2 cellular contexts compared by ENCODE assay signal in genomic region chr6:1096967-1097765, GRCh38.
TF ChIP-seq lines count a peak whose summit lies in the region.

No MANE protein-coding gene starts in this region.

TF ChIP-seq in GM23338, 12 proteins besides CTCF, POLR2A, EP300 and RAD21:
- no peak for TF ChIP-seq EZH2phosphoT487 (IDR thresholded peaks at IDR 0.05; ENCODE audit: unreplicated experiment)
- TF ChIP-seq ZNF114 (CRISPR knock-in tag; IDR thresholded peaks at IDR 0.05), result no peak
- TF ChIP-seq, protein P1, sequence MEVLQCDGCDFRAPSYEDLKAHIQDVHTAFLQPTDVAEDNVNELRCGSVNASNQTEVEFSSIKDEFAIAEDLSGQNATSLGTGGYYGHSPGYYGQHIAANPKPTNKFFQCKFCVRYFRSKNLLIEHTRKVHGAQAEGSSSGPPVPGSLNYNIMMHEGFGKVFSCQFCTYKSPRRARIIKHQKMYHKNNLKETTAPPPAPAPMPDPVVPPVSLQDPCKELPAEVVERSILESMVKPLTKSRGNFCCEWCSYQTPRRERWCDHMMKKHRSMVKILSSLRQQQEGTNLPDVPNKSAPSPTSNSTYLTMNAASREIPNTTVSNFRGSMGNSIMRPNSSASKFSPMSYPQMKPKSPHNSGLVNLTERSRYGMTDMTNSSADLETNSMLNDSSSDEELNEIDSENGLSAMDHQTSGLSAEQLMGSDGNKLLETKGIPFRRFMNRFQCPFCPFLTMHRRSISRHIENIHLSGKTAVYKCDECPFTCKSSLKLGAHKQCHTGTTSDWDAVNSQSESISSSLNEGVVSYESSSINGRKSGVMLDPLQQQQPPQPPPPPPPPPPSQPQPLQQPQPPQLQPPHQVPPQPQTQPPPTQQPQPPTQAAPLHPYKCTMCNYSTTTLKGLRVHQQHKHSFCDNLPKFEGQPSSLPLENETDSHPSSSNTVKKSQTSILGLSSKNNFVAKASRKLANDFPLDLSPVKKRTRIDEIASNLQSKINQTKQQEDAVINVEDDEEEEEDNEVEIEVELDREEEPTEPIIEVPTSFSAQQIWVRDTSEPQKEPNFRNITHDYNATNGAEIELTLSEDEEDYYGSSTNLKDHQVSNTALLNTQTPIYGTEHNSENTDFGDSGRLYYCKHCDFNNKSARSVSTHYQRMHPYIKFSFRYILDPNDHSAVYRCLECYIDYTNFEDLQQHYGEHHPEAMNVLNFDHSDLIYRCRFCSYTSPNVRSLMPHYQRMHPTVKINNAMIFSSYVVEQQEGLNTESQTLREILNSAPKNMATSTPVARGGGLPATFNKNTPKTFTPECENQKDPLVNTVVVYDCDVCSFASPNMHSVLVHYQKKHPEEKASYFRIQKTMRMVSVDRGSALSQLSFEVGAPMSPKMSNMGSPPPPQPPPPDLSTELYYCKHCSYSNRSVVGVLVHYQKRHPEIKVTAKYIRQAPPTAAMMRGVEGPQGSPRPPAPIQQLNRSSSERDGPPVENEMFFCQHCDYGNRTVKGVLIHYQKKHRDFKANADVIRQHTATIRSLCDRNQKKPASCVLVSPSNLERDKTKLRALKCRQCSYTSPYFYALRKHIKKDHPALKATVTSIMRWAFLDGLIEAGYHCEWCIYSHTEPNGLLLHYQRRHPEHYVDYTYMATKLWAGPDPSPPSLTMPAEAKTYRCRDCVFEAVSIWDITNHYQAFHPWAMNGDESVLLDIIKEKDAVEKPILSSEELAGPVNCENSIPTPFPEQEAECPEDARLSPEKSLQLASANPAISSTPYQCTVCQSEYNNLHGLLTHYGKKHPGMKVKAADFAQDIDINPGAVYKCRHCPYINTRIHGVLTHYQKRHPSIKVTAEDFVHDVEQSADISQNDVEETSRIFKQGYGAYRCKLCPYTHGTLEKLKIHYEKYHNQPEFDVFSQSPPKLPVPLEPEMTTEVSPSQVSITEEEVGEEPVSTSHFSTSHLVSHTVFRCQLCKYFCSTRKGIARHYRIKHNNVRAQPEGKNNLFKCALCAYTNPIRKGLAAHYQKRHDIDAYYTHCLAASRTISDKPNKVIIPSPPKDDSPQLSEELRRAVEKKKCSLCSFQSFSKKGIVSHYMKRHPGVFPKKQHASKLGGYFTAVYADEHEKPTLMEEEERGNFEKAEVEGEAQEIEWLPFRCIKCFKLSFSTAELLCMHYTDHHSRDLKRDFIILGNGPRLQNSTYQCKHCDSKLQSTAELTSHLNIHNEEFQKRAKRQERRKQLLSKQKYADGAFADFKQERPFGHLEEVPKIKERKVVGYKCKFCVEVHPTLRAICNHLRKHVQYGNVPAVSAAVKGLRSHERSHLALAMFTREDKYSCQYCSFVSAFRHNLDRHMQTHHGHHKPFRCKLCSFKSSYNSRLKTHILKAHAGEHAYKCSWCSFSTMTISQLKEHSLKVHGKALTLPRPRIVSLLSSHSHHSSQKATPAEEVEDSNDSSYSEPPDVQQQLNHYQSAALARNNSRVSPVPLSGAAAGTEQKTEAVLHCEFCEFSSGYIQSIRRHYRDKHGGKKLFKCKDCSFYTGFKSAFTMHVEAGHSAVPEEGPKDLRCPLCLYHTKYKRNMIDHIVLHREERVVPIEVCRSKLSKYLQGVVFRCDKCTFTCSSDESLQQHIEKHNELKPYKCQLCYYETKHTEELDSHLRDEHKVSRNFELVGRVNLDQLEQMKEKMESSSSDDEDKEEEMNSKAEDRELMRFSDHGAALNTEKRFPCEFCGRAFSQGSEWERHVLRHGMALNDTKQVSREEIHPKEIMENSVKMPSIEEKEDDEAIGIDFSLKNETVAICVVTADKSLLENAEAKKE (CRISPR knock-in tag; IDR thresholded peaks at IDR 0.05), result no peak
- no peak for TF ChIP-seq POLR2AphosphoS5 (IDR thresholded peaks at IDR 0.05; ENCODE audit: low read depth)
- TF ChIP-seq REST (IDR thresholded peaks at IDR 0.05; ENCODE audit: unreplicated experiment), result no peak
- no peak for TF ChIP-seq JUNB (IDR thresholded peaks at IDR 0.05; ENCODE audit: unreplicated experiment)
- TF ChIP-seq CREB1 (CRISPR knock-in tag; IDR thresholded peaks at IDR 0.05; ENCODE audit: low read depth), result no peak
- no peak for TF ChIP-seq NANOG (IDR thresholded peaks at IDR 0.05; ENCODE audit: borderline replicate concordance)
- TF ChIP-seq ETS1 (IDR thresholded peaks at IDR 0.05), result no peak
- no peak for TF ChIP-seq STAT1 (IDR thresholded peaks at IDR 0.05; ENCODE audit: unreplicated experiment)
- no peak for TF ChIP-seq EZH2 (IDR thresholded peaks at IDR 0.05; ENCODE audit: low read depth, unreplicated experiment)
- TF ChIP-seq ZNF331 (CRISPR knock-in tag; IDR thresholded peaks at IDR 0.05; ENCODE audit: low read depth), result no peak

TF ChIP-seq in H1, 55 proteins besides CTCF, POLR2A, EP300 and RAD21:
- no peak for TF ChIP-seq TEAD4 (IDR thresholded peaks at IDR 0.05; ENCODE audit: low read depth, low read length)
- TF ChIP-seq NANOG (IDR thresholded peaks at IDR 0.05; ENCODE audit: insufficient read depth, low read depth, low read length, poor library complexity, severe bottlenecking), result no peak
- TF ChIP-seq KDM5A (IDR thresholded peaks at IDR 0.05; ENCODE audit: low read length), result no peak
- no peak for TF ChIP-seq EZH2 (IDR thresholded peaks at IDR 0.05; ENCODE audit: low read depth, low read length, severe bottlenecking)
- TF ChIP-seq FOSL1 (IDR thresholded peaks at IDR 0.05; ENCODE audit: insufficient read depth, low read depth, low read length), result no peak
- TF ChIP-seq RFX5 (IDR thresholded peaks at IDR 0.05; ENCODE audit: borderline replicate concordance, low read depth, low read length), result no peak
- TF ChIP-seq RBBP5 (IDR thresholded peaks at IDR 0.05; ENCODE audit: borderline replicate concordance, low read depth, low read length), result no peak
